ENCODE assay signal across 15 cellular contexts in the genomic region with DNA sequence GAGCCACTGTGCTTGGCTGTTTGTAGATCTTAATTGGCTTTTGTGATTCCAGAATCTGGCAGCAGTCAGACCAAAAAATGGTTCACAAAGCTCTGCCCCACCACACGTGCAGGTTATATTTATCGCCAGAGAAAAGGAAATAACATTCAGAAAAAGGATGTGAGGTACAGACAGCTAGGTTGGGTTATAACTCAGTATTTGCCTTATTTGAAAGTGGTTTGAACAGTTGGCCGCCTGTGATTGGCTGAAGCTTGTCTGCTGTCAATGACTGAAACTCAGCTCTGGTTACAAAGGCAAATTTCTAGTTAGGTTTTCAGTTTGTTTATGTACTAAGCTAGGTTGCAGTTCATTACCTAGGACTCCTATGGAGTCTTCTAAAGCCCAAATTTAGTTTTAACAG. TPM values are rescaled to one million over a fixed set of nuclear protein-coding genes. Genes with fewer than 3 reads are reported as not detected.
DNase-seq lines count a peak whose midpoint lies in the region; ATAC-seq and TF ChIP-seq lines count a peak whose summit lies in the region.
"Had no signal": no experiment of that assay in that cellular context is flagged by ENCODE, and none has a peak within 500 bp of the region (broad histone marks: within the 10 kb centered on the region; RNA-seq: fewer than 3 reads in every experiment).

No MANE protein-coding gene starts in this region.

- H3K9ac ChIP-seq in neuronal stem cell (ENCODE audit: low read depth, low read length, poor library complexity): no peak overlapping the region

- TF ChIP-seq CTCF in gastroesophageal sphincter (IDR thresholded peaks at IDR 0.05): no peak

- peak; percentile 19 for DNase-seq in NCI-H2029 (lab: John Stamatoyannopoulos, UW)
- no peak for DNase-seq in NCI-H2029 treated with DMSO at 0.1 percent for 48 hours (lab: John Stamatoyannopoulos, UW)
- DNase-seq in neuronal stem cell (ENCODE audit: low spot score): no peak
- DNase-seq in GM03348 (ENCODE audit: low spot score): no peak
- DNase-seq in posterior vena cava (ENCODE audit: low spot score): no peak
- DNase-seq: activated CD4-positive, alpha-beta T cell treated with anti-CD3 and anti-CD28 coated beads for 4 hours; Calu3; heart left ventricle; left lung; NCI-H2081; spleen; transverse colon had no signal

- no CpG with 5 or more reads among the region's 3 CpGs for WGBS in neuronal stem cell (ENCODE audit: extremely low coverage in 2 of 2, insufficient read length in 2 of 2, insufficient replicate concordance in 1 of 2), 2 donors
- WGBS in gastroesophageal sphincter (ENCODE audit: low coverage in 1 of 2), 2 donors: 61 to 83% methylated on average over 2 to 3 of the region's 3 CpGs

- H3K36me3 ChIP-seq in neuronal stem cell (replicated peaks in 1 of 2; ENCODE audit: control insufficient read depth in 2 of 2, insufficient read depth in 2 of 2, low read length in 2 of 2) (no peaks in the 10 kb centered on the region), gastroesophageal sphincter (peaks cover 0 to 16% of the 10 kb centered on the region in 2 donors)
- H3K36me3 ChIP-seq: left lung, transverse colon had no signal

- H2BK12ac ChIP-seq in neuronal stem cell (ENCODE audit: low read length): no peak overlapping the region

- TF ChIP-seq POLR2A in gastroesophageal sphincter (IDR thresholded peaks at IDR 0.05): no peak

- no peak overlapping the region for H2BK5ac ChIP-seq in neuronal stem cell (ENCODE audit: low read length)

- H3K9me3 ChIP-seq in neuronal stem cell (replicated peaks in 1 of 2; ENCODE audit: control insufficient read depth in 2 of 2, insufficient read depth in 1 of 2, low read depth in 1 of 2, low read length in 2 of 2) (no peaks in the 10 kb centered on the region), gastroesophageal sphincter (no peaks in the 10 kb centered on the region)
- H3K9me3 ChIP-seq: heart left ventricle, left lung, transverse colon had no signal

- H3K4ac ChIP-seq in neuronal stem cell (ENCODE audit: low read length): no peak overlapping the region

- H3K4me1 ChIP-seq in neuronal stem cell (ENCODE audit: control insufficient read depth in 2 of 2, insufficient read depth in 1 of 2, low read depth in 1 of 2, low read length in 2 of 2): no peaks in the 10 kb centered on the region
- peaks cover 0 to 3% (median 0%) of the 10 kb centered on the region in 3 donors for H3K4me1 ChIP-seq in gastroesophageal sphincter
- H3K4me1 ChIP-seq: left lung, spleen, transverse colon had no signal

- no peak overlapping the region for H4K8ac ChIP-seq in neuronal stem cell (ENCODE audit: low read depth, low read length)

- H3K79me1 ChIP-seq in neuronal stem cell (ENCODE audit: low read depth, low read length): no peaks in the 10 kb centered on the region

- H3K4me2 ChIP-seq in neuronal stem cell (ENCODE audit: insufficient read depth, low read length, poor library complexity, severe bottlenecking): no peak overlapping the region

- H2BK15ac ChIP-seq in neuronal stem cell (ENCODE audit: low read length): no peak overlapping the region

- no peak overlapping the region for H3K18ac ChIP-seq in neuronal stem cell (ENCODE audit: low read length)

- no peak overlapping the region for H3K27ac ChIP-seq in neuronal stem cell (replicated peaks; ENCODE audit: low read length)
- no peak overlapping the region for H3K27ac ChIP-seq in gastroesophageal sphincter
- H3K27ac ChIP-seq: heart left ventricle, left lung, spleen, transverse colon had no signal

- no peak for TF ChIP-seq EP300 in gastroesophageal sphincter (IDR thresholded peaks at IDR 0.05)

- H3K23ac ChIP-seq in neuronal stem cell (ENCODE audit: low read depth, low read length, poor library complexity): no peak overlapping the region

- no peak overlapping the region for H3K14ac ChIP-seq in neuronal stem cell (ENCODE audit: low read length)

- H2AFZ ChIP-seq in neuronal stem cell (ENCODE audit: low read length): peak overlapping the region; percentile 34

- intact Hi-C loops in posterior vena cava (cut with DNase I): no loop called here

- ATAC-seq in GM21786 (IDR thresholded peaks at IDR 0.05; ENCODE audit: unreplicated experiment): peak; percentile 75
- ATAC-seq in HG03571 (IDR thresholded peaks at IDR 0.05; ENCODE audit: unreplicated experiment): peak; percentile 80
- no peak for ATAC-seq in gastroesophageal sphincter
- ATAC-seq: heart left ventricle, left lung had no signal

- no peak overlapping the region for H2BK120ac ChIP-seq in neuronal stem cell (ENCODE audit: low read depth, low read length)

- no peak overlapping the region for H4K91ac ChIP-seq in neuronal stem cell (ENCODE audit: low read depth, low read length, poor library complexity)

- no peak overlapping the region for H2AK5ac ChIP-seq in neuronal stem cell (ENCODE audit: low read depth, low read length)

- H3K4me3 ChIP-seq in neuronal stem cell (ENCODE audit: low read length in 2 of 2) (no peak overlapping the region), gastroesophageal sphincter (no peak overlapping the region)
- H3K4me3 ChIP-seq: heart left ventricle, left lung, spleen, transverse colon had no signal

- H3K27me3 ChIP-seq in neuronal stem cell (ENCODE audit: control insufficient read depth in 3 of 3, insufficient read depth in 3 of 3, low read depth in 1 of 3, low read length in 3 of 3) (no peaks in the 10 kb centered on the region), gastroesophageal sphincter (no peaks in the 10 kb centered on the region)
- H3K27me3 ChIP-seq: heart left ventricle, left lung, spleen, transverse colon had no signal

RNA-seq across cellular contexts. Expression of a gene that starts 9.6 kb away (rescaled TPM):
- 18.4 TPM for polyA plus RNA-seq in neuronal stem cell (2013, experiment 1 of 2)
- 19.3 TPM for polyA plus RNA-seq in neuronal stem cell (2013, experiment 2 of 2)
- total RNA-seq in gastroesophageal sphincter (10 to 100 TPM in 3 of 4 donors, 1 to 10 TPM in 1; 5.9 to 39.7 (median 30.5) TPM), posterior vena cava (10 to 100 TPM; 26.4 to 44.0 TPM)

RNA-seq across cellular contexts. Expression of a gene that starts 15.8 kb away (rescaled TPM):
- 1.1 TPM for polyA plus RNA-seq in neuronal stem cell (2013, experiment 1 of 2)
- polyA plus RNA-seq in neuronal stem cell (2013, experiment 2 of 2): 1.1 TPM
- total RNA-seq in gastroesophageal sphincter (1 to 10 TPM in 3 of 4 donors, under 1 TPM in 1; 0.54 to 1.6 (median 1.2) TPM), posterior vena cava (1 to 10 TPM; 1.5 to 1.7 TPM)
